ENCODE assay signal across 1 cellular context in the genomic region with DNA sequence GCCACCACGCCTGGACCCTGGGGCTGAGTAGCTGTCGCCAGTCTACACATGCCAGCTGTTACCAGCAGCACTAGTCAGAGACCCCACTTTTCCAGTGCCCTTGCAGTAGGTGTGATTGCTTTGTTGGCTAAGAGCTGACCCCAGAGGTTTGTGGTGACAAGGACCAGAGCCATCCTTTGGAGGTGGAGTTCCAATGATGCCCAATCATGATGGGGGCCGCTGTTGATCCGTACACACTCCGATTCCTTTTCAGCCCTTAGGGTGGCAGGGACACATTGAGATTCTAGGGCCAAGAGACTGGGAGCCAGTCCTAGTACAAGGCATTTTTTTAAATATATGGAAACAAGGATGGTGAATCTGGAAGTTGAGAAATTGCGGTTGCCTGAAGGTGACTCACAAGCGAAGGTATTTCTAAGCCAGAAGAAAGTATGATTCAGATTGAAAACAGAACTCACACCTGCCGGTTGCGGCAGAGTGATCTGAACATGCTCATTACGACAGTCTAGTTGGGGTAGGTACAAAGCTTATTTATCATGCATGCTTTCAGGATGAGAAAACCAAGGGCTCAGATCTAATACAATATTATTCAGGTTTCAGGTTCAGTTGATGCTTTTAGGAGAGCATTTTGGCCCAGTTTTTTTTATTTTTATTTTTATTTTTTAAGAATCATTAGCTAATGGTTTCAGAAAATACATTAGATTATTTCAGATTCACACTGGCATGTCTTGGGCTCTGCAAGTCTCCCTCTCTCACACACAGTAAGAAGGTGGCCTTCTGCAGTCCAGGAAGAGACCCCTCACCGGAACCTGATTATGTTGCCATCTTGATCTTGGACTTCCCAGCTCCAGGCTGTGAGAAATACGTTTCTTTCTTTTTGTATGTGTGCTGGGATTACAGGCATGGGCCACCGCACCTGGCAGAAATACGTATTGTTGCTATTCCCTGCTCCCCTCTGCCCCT.
TF ChIP-seq lines count a peak whose summit lies in the region.

No MANE protein-coding gene starts in this region.

TF ChIP-seq in IMR-90, 13 proteins besides CTCF, POLR2A, EP300 and RAD21 (continued from another document):
- TF ChIP-seq USF2 (IDR thresholded peaks at IDR 0.05; ENCODE audit: low read depth, low read length), result no peak
- no peak for TF ChIP-seq MXI1 (IDR thresholded peaks at IDR 0.05; ENCODE audit: borderline replicate concordance, low read depth, low read length)
TF ChIP-seq in IMR-90: peak in this region for 2.
